Comparison of ENCODE assay signal across 24 cellular contexts in the genomic region with DNA sequence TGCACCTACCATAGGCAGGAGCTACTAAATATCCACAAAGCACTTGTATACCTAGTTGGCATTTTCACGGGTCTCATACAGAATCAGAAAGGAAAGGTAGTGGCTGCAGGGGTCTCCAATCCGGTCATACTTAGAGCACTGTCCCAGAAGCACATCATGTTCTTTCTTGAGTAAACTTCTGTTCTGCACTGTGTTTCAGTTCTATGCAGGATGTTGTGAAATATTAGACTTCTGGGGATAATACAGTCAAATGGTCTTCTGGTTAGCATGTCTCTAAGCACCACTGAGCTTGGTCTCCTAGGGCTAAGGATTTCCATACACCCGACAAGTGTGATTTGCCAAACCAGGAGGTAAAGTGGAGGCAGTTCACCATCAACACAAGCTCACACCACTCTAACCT. TPM values are rescaled to one million over a fixed set of nuclear protein-coding genes. Genes with fewer than 3 reads are reported as not detected.
"Had no signal": no experiment of that assay in that cellular context is flagged by ENCODE, and none has a peak within 500 bp of the region (broad histone marks: within the 10 kb centered on the region; RNA-seq: fewer than 3 reads in every experiment).

No MANE protein-coding gene starts in this region.

- H3K27me3 ChIP-seq: esophagus muscularis mucosa, gastroesophageal sphincter, right atrium auricular region, testis, tibial nerve, upper lobe of right lung, vagina had no signal

- H3K4me3 ChIP-seq: esophagus muscularis mucosa, gastroesophageal sphincter, left ventricle myocardium inferior, lung, right atrium auricular region, smooth muscle cell, testis, tibial nerve, upper lobe of right lung, vagina had no signal

- ATAC-seq: effector memory CD8-positive, alpha-beta T cell; gastroesophageal sphincter; left cardiac atrium; stimulated activated naive B cell treated with anti-CD40 and anti-IgM and Interleukin-4, amounts not matched to agents 10 μg/mL and 1 μg/mL and 100 μg/mL, for 72 hours; stimulated activated naive CD8-positive, alpha-beta T cell treated with anti-CD3 and anti-CD28 coated beads, Interleukin-15, amount 100 ng/mL, for 72 hours; upper lobe of right lung had no signal

- DNase-seq: effector memory CD8-positive, alpha-beta T cell; foreskin fibroblast; immature natural killer cell; kidney; left cardiac atrium; left ventricle myocardium inferior; mesendoderm; naive B cell; stimulated activated CD4-positive, alpha-beta T cell treated with anti-CD3 and anti-CD28 coated beads, Interleukin-1b, Interleukin-23, amount 100 ng/mL, for 48 hours; stimulated activated CD4-positive, alpha-beta T cell treated with anti-CD3 and anti-CD28 coated beads, Interleukin-4, amount 100 ng/mL, for 4 hours; stimulated activated naive B cell treated with anti-CD40 and anti-IgM and Interleukin-4, amounts not matched to agents 10 μg/mL and 1 μg/mL and 100 μg/mL, for 72 hours; stimulated activated naive CD8-positive, alpha-beta T cell treated with anti-CD3 and anti-CD28 coated beads, Interleukin-15, amount 100 ng/mL, for 72 hours; testis; upper lobe of right lung had no signal

- H3K9me3 ChIP-seq: esophagus muscularis mucosa, gastroesophageal sphincter, left ventricle myocardium inferior, right atrium auricular region, testis, tibial nerve, upper lobe of right lung, vagina had no signal

- H3K4me1 ChIP-seq: gastroesophageal sphincter, right atrium auricular region, upper lobe of right lung had no signal

- H3K36me3 ChIP-seq: esophagus muscularis mucosa, gastroesophageal sphincter, left ventricle myocardium inferior, right atrium auricular region, tibial nerve, upper lobe of right lung, vagina had no signal

RNA-seq across cellular contexts. Expression of gene MINDY4B, which starts 27.9 kb away (rescaled TPM):
- total RNA-seq: esophagus muscularis mucosa, gastroesophageal sphincter, kidney, left cardiac atrium, lung, osteocyte, pulmonary artery endothelial cell, right atrium auricular region, smooth muscle cell, subcutaneous adipose tissue, testis, tibial nerve, upper lobe of right lung, vagina had no signal
